In genomic region chr13:108915095-108915633, GRCh38 we compare ENCODE assay signal across 8 cellular contexts.
A peak's percentile ranks its signal among the peaks of the same experiment; 100 is the strongest.
DNase-seq lines count a peak whose midpoint lies in the region; ATAC-seq, FAIRE-seq and TF ChIP-seq lines count a peak whose summit lies in the region.

No MANE protein-coding gene starts in this region.

- peak in 5 of 6 experiments; percentile 28 to 63 (median 57) for TF ChIP-seq CTCF in esophagus squamous epithelium (IDR thresholded peaks at IDR 0.05)
- peak in 1 of 4 donors; percentile 38 for TF ChIP-seq CTCF in pancreas (IDR thresholded peaks at IDR 0.05)

- H3K4me3 Mint-ChIP-seq in CD8-positive, alpha-beta memory T cell: peak overlapping the region in 1 of 7 donors; percentile 62

- H3K27ac ChIP-seq in esophagus squamous epithelium: peak overlapping the region; percentile 76 to 92 (median 88)
- H3K27ac ChIP-seq in pancreas: peak overlapping the region; percentile 35 to 92 (median 62)
- H3K27ac ChIP-seq in CD8-positive, alpha-beta memory T cell (ENCODE audit: low read depth, low read length): no peak overlapping the region

- H3K4me3 ChIP-seq in esophagus squamous epithelium (peak overlapping the region in 3 of 4 donors; percentile 5 to 46 (median 18)), pancreas (peak overlapping the region in 1 of 4 donors; percentile 17)
- no peak overlapping the region for H3K4me3 ChIP-seq in CD8-positive, alpha-beta memory T cell (ENCODE audit: low read length)

- DNase-seq in NCI-H748 (lab: John Stamatoyannopoulos, UW; ENCODE audit: unreplicated experiment) (peak; percentile 15), NCI-H748 treated with DMSO at 0.1 percent for 48 hours (lab: John Stamatoyannopoulos, UW) (no peak), SHP77 (lab: John Stamatoyannopoulos, UW) (peak; percentile 51 to 57), esophagus squamous epithelium (lab: John Stamatoyannopoulos, UW) (no peak), pancreas (no peak)
- no peak for DNase-seq in CD8-positive, alpha-beta memory T cell
- DNase-seq in stimulated activated CD4-positive, alpha-beta T cell treated with anti-CD3 and anti-CD28 coated beads, Interleukin-2, amount 100 ng/mL, for 48 hours: no peak

- TF ChIP-seq POLR2A in esophagus squamous epithelium (IDR thresholded peaks at IDR 0.05): no peak

- H3K27me3 ChIP-seq in esophagus squamous epithelium (no peaks in the 10 kb centered on the region), pancreas (no peaks in the 10 kb centered on the region)
- no peaks in the 10 kb centered on the region for H3K27me3 ChIP-seq in CD8-positive, alpha-beta memory T cell (ENCODE audit: insufficient read depth, low read length, poor library complexity, severe bottlenecking)

- H3K4me1 ChIP-seq in esophagus squamous epithelium (peaks cover 11 to 40% (median 27%) of the 10 kb centered on the region in 3 donors), pancreas (peaks cover 5 to 13% (median 6%) of the 10 kb centered on the region in 3 donors)
- H3K4me1 ChIP-seq in CD8-positive, alpha-beta memory T cell (ENCODE audit: insufficient read depth, low read length): peaks cover 9% of the 10 kb centered on the region

- peak overlapping the region in 1 of 8 donors; percentile 35 for H3K27ac Mint-ChIP-seq in CD8-positive, alpha-beta memory T cell

- intact Hi-C loops in esophagus squamous epithelium (cut with DNase I) (no loop called here), pancreas (cut with DNase I) (no loop called here)

- ATAC-seq in HG02763 (IDR thresholded peaks at IDR 0.05; ENCODE audit: unreplicated experiment): peak; percentile 29
- ATAC-seq in pancreas: peak; percentile 35 to 58 (median 56)

- peaks cover 2 to 4% of the 10 kb centered on the region in 2 donors for H3K27me3 Mint-ChIP-seq in CD8-positive, alpha-beta memory T cell

- no peaks in the 10 kb centered on the region for H3K9me3 ChIP-seq in esophagus squamous epithelium
- no peaks in the 10 kb centered on the region for H3K9me3 ChIP-seq in pancreas
- no peaks in the 10 kb centered on the region for H3K9me3 ChIP-seq in CD8-positive, alpha-beta memory T cell (ENCODE audit: low read length)

- no peaks in the 10 kb centered on the region for H3K36me3 Mint-ChIP-seq in CD8-positive, alpha-beta memory T cell

- H3K36me3 ChIP-seq in esophagus squamous epithelium: no peaks in the 10 kb centered on the region
- H3K36me3 ChIP-seq in pancreas: no peaks in the 10 kb centered on the region
- no peaks in the 10 kb centered on the region for H3K36me3 ChIP-seq in CD8-positive, alpha-beta memory T cell (ENCODE audit: insufficient read depth, low read length)

- peak; percentile 72 for FAIRE-seq in pancreas (lab: Jason Lieb, UNC)

- CTCF ChIA-PET in CD8-positive, alpha-beta memory T cell (lab: Charles Lee): interaction anchor here (1.0 to 1.1 kb wide), 2 partner anchors 10 to 23 kb away, joined by 3 to 4 read pairs; no protein-coding TSS in a partner anchor

- WGBS in esophagus squamous epithelium, 2 donors: 16 to 18% methylated on average over 7 of the region's 7 CpGs
- WGBS in pancreas, 2 donors: 14 to 22% methylated on average over 7 of the region's 7 CpGs

- peaks cover 11 to 17% (median 16%) of the 10 kb centered on the region in 3 donors for H3K4me1 Mint-ChIP-seq in CD8-positive, alpha-beta memory T cell

- no peaks in the 10 kb centered on the region for H3K9me3 Mint-ChIP-seq in CD8-positive, alpha-beta memory T cell

- POLR2A ChIA-PET in CD8-positive, alpha-beta memory T cell (lab: Charles Lee): interaction anchor here (0.6 kb wide), 1 partner anchor 362 kb away, joined by 15 read pairs; no protein-coding TSS in a partner anchor

Comparison
In these comparisons a context has a peak if more than half of its experiments do, and no peak if none do; other contexts are left out.
1. DNase-seq: peak in NCI-H748 (single experiment) and SHP77 (2 of 2); none in NCI-H748 treated with DMSO at 0.1 percent for 48 hours (single experiment), esophagus squamous epithelium (single experiment), pancreas (0 of 6), CD8-positive, alpha-beta memory T cell (0 of 5) and stimulated activated CD4-positive, alpha-beta T cell treated with anti-CD3 and anti-CD28 coated beads, Interleukin-2, amount 100 ng/mL, for 48 hours (0 of 2).